ENCODE assay signal across 19 cellular contexts in the genomic region with DNA sequence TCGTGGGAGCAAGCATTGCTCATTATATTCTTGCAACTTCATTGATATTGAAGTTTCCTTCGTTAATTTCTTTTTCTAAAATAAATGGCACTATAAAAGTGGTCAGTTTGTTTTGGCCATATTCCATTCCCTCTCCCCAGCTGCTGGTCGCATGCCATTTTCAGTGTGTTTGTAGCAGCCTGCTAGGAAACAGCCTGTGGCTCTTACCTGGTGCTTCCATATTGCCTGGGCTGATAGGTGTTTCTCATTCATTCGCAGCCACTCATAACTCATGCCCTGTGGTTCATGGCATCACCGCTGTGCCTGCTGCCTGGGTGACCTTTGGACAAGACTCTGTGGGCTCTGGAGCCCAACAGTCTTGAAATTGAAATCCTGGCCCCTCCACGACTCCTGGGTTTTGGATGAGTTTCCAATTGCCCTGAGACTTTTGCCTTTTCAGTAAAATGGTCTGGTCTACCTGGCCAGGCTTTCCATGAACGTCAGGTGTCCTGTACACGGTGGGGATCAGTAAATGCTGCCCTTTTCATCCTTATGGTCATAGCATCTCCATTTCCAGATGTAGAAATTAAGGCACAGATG.
DNase-seq lines count a peak whose midpoint lies in the region; ATAC-seq, FAIRE-seq and TF ChIP-seq lines count a peak whose summit lies in the region.
"Had no signal": no experiment of that assay in that cellular context is flagged by ENCODE, and none has a peak within 500 bp of the region (broad histone marks: within the 10 kb centered on the region; RNA-seq: fewer than 3 reads in every experiment).

No MANE protein-coding gene starts in this region.

- no peaks in the 10 kb centered on the region for H3K36me3 Mint-ChIP-seq in activated naive CD8-positive, alpha-beta T cell
- no peaks in the 10 kb centered on the region for H3K36me3 Mint-ChIP-seq in activated naive CD8-positive, alpha-beta T cell treated with anti-CD3 and anti-CD28 coated beads for 36 hours
- H3K36me3 Mint-ChIP-seq in stimulated activated naive B cell treated with anti-CD40 and anti-IgM and Interleukin-4, amounts not matched to agents 10 μg/mL and 1 μg/mL and 100 μg/mL, for 72 hours, result peaks cover 0 to 5% of the 10 kb centered on the region in 2 donors
- peaks cover 18% of the 10 kb centered on the region for H3K36me3 Mint-ChIP-seq in T-cell
- H3K36me3 Mint-ChIP-seq: activated CD4-positive, alpha-beta memory T cell treated with anti-CD3 and anti-CD28 coated beads for 36 hours had no signal

- H3K4me3 Mint-ChIP-seq in activated naive CD8-positive, alpha-beta T cell, result no peak overlapping the region
- H3K4me3 Mint-ChIP-seq in activated naive CD8-positive, alpha-beta T cell treated with anti-CD3 and anti-CD28 coated beads for 36 hours, result no peak overlapping the region
- H3K4me3 Mint-ChIP-seq in stimulated activated naive B cell treated with anti-CD40 and anti-IgM and Interleukin-4, amounts not matched to agents 10 μg/mL and 1 μg/mL and 100 μg/mL, for 72 hours, result no peak overlapping the region
- H3K4me3 Mint-ChIP-seq in T-cell, result no peak overlapping the region
- H3K4me3 Mint-ChIP-seq: activated CD4-positive, alpha-beta memory T cell treated with anti-CD3 and anti-CD28 coated beads for 36 hours; CD8-positive, alpha-beta memory T cell had no signal

- no peaks in the 10 kb centered on the region for H3K9me3 Mint-ChIP-seq in activated naive CD8-positive, alpha-beta T cell (ENCODE audit: low read depth)
- H3K9me3 Mint-ChIP-seq in activated naive CD8-positive, alpha-beta T cell treated with anti-CD3 and anti-CD28 coated beads for 36 hours, result no peaks in the 10 kb centered on the region
- H3K9me3 Mint-ChIP-seq in stimulated activated naive B cell treated with anti-CD40 and anti-IgM and Interleukin-4, amounts not matched to agents 10 μg/mL and 1 μg/mL and 100 μg/mL, for 72 hours, result peaks cover 0 to 3% of the 10 kb centered on the region in 2 donors
- H3K9me3 Mint-ChIP-seq in T-cell, result no peaks in the 10 kb centered on the region
- H3K9me3 Mint-ChIP-seq: activated CD4-positive, alpha-beta memory T cell treated with anti-CD3 and anti-CD28 coated beads for 36 hours; CD8-positive, alpha-beta memory T cell had no signal

- POLR2A ChIA-PET in T-cell (lab: Charles Lee), result no interaction called here

- peak overlapping the region; percentile 12 for H3K27ac Mint-ChIP-seq in activated naive CD8-positive, alpha-beta T cell
- H3K27ac Mint-ChIP-seq in activated naive CD8-positive, alpha-beta T cell treated with anti-CD3 and anti-CD28 coated beads for 36 hours, result no peak overlapping the region
- H3K27ac Mint-ChIP-seq in stimulated activated naive B cell treated with anti-CD40 and anti-IgM and Interleukin-4, amounts not matched to agents 10 μg/mL and 1 μg/mL and 100 μg/mL, for 72 hours, result peak overlapping the region; percentile 42
- H3K27ac Mint-ChIP-seq in T-cell, result no peak overlapping the region
- H3K27ac Mint-ChIP-seq: activated CD4-positive, alpha-beta memory T cell treated with anti-CD3 and anti-CD28 coated beads for 36 hours had no signal

- H3K4me1 Mint-ChIP-seq in activated naive CD8-positive, alpha-beta T cell (ENCODE audit: low read depth), result peaks cover 36% of the 10 kb centered on the region
- H3K4me1 Mint-ChIP-seq in activated naive CD8-positive, alpha-beta T cell treated with anti-CD3 and anti-CD28 coated beads for 36 hours, result peaks cover 27% of the 10 kb centered on the region
- peaks cover 29 to 55% of the 10 kb centered on the region in 2 donors for H3K4me1 Mint-ChIP-seq in stimulated activated naive B cell treated with anti-CD40 and anti-IgM and Interleukin-4, amounts not matched to agents 10 μg/mL and 1 μg/mL and 100 μg/mL, for 72 hours
- H3K4me1 Mint-ChIP-seq in T-cell, result peaks cover 66 to 88% (median 69%) of the 10 kb centered on the region in 3 donors

- CTCF ChIA-PET in T-cell (lab: Charles Lee), result no interaction called here

- no peak for TF ChIP-seq CTCF in bronchial epithelial cell (IDR thresholded peaks at IDR 0.05; ENCODE audit: insufficient read depth, low read length, severe bottlenecking)

- no peak overlapping the region for H3K4me3 ChIP-seq in bronchial epithelial cell (ENCODE audit: low read depth, low read length)
- H3K4me3 ChIP-seq: Peyer's patch, right lobe of liver had no signal

- DNase-seq in activated naive CD8-positive, alpha-beta T cell treated with anti-CD3 and anti-CD28 coated beads for 36 hours, result no peak
- DNase-seq in NCI-H2029 (lab: John Stamatoyannopoulos, UW) (peak; percentile 50), bronchial epithelial cell (ENCODE audit: low read depth) (no peak), NCI-H510A treated with DMSO at 0.1 percent for 48 hours (lab: John Stamatoyannopoulos, UW) (no peak), medulla oblongata (ENCODE audit: extremely low spot score) (no peak), T-cell (no peak)
- DNase-seq in stimulated activated naive B cell treated with anti-CD40 and anti-IgM and Interleukin-4, amounts not matched to agents 10 μg/mL and 1 μg/mL and 100 μg/mL, for 72 hours, result no peak
- DNase-seq: activated CD4-positive, alpha-beta memory T cell treated with anti-CD3 and anti-CD28 coated beads for 36 hours; activated T-cell treated with anti-CD3 and anti-CD28 coated beads, Interleukin-2, amount 50 U/mL, for 48 hours; amniotic stem cell; CD8-positive, alpha-beta memory T cell; GDM1; H7; Peyer's patch; right lobe of liver; stimulated activated CD4-positive, alpha-beta T cell treated with anti-CD3 and anti-CD28 coated beads, Interleukin-1b, Interleukin-23, amount 100 ng/mL, for 48 hours; substantia nigra had no signal

- no peaks in the 10 kb centered on the region for H3K27me3 ChIP-seq in bronchial epithelial cell (ENCODE audit: control insufficient read depth, insufficient read depth, low read length)
- H3K27me3 ChIP-seq: Peyer's patch, right lobe of liver had no signal

- FAIRE-seq in bronchial epithelial cell (lab: Jason Lieb, UNC), result peak; percentile 55
- FAIRE-seq: frontal cortex had no signal

- H3K36me3 ChIP-seq in bronchial epithelial cell (ENCODE audit: control insufficient read depth, insufficient read depth, low read length), result no peaks in the 10 kb centered on the region
- H3K36me3 ChIP-seq: Peyer's patch, right lobe of liver had no signal

- ATAC-seq in stimulated activated naive B cell treated with anti-CD40 and anti-IgM and Interleukin-4, amounts not matched to agents 10 μg/mL and 1 μg/mL and 100 μg/mL, for 72 hours (replicated peaks), result no peak
- ATAC-seq in T-cell (replicated peaks in 1 of 4), result no peak

- H3K27me3 Mint-ChIP-seq in activated naive CD8-positive, alpha-beta T cell, result no peaks in the 10 kb centered on the region
- H3K27me3 Mint-ChIP-seq in activated naive CD8-positive, alpha-beta T cell treated with anti-CD3 and anti-CD28 coated beads for 36 hours, result no peaks in the 10 kb centered on the region
- H3K27me3 Mint-ChIP-seq in stimulated activated naive B cell treated with anti-CD40 and anti-IgM and Interleukin-4, amounts not matched to agents 10 μg/mL and 1 μg/mL and 100 μg/mL, for 72 hours, result peaks cover 0 to 4% of the 10 kb centered on the region in 2 donors
- no peaks in the 10 kb centered on the region for H3K27me3 Mint-ChIP-seq in T-cell
- H3K27me3 Mint-ChIP-seq: activated CD4-positive, alpha-beta memory T cell treated with anti-CD3 and anti-CD28 coated beads for 36 hours; CD8-positive, alpha-beta memory T cell had no signal

Comparison
In these comparisons a context has a peak if more than half of its experiments do, and no peak if none do; other contexts are left out.
1. H3K27ac Mint-ChIP-seq: peak in activated naive CD8-positive, alpha-beta T cell (single experiment) and stimulated activated naive B cell treated with anti-CD40 and anti-IgM and Interleukin-4, amounts not matched to agents 10 μg/mL and 1 μg/mL and 100 μg/mL, for 72 hours (single experiment); none in activated naive CD8-positive, alpha-beta T cell treated with anti-CD3 and anti-CD28 coated beads for 36 hours (single experiment) and T-cell (0 of 2).